ENCODE assay signal across 19 cellular contexts in genomic region chr7:15751191-15751701, GRCh38.
DNase-seq lines count a peak whose midpoint lies in the region; ATAC-seq and TF ChIP-seq lines count a peak whose summit lies in the region.
"Had no signal": no experiment of that assay in that cellular context is flagged by ENCODE, and none has a peak within 500 bp of the region (broad histone marks: within the 10 kb centered on the region; RNA-seq: fewer than 3 reads in every experiment).

No MANE protein-coding gene starts in this region.

- intact Hi-C loops in left lung (cut with DNase I) (no loop called here), transverse colon (cut with DNase I; ENCODE audit: low total_unique reads) (no loop called here)

- no peak for TF ChIP-seq CTCF in chondrocyte (IDR thresholded peaks at IDR 0.05)
- TF ChIP-seq CTCF in left lung (IDR thresholded peaks at IDR 0.05): no peak
- no peak for TF ChIP-seq CTCF in transverse colon (IDR thresholded peaks at IDR 0.05)

- H3K9ac ChIP-seq in Karpas-422 (ENCODE audit: low read length): no peak overlapping the region

- in situ Hi-C loops in transverse colon (cut with MboI; ENCODE audit: low pct_ligation_motif_present in 1 of 4, low pct_unique_long_range_greater_than_20kb in 1 of 4, low sequenced_read_pairs in 3 of 4): no loop called here

- H3K27me3 Mint-ChIP-seq in chondrocyte (ENCODE audit: low read depth): no peaks in the 10 kb centered on the region
- H3K27me3 Mint-ChIP-seq: activated T-helper 17 cell treated with anti-CD3 and anti-CD28 coated beads, Interleukin-2, amount 50 U/mL, for 72 hours; brain; CD4-positive, alpha-beta memory T cell; IgD-negative memory B cell had no signal

- peak; percentile 80 for DNase-seq in HCEC 1CT
- DNase-seq in chondrocyte (ENCODE audit: low spot score): no peak
- no peak for DNase-seq in left lung
- DNase-seq in transverse colon: no peak
- no peak for DNase-seq in NOMO-1 (lab: John Stamatoyannopoulos, UW; ENCODE audit: unreplicated experiment in 2 of 2)
- DNase-seq in Karpas-422: no peak
- DNase-seq: activated CD4-positive, alpha-beta T cell treated with anti-CD3 and anti-CD28 coated beads, Interleukin-2, amount 50 U/mL, for 48 hours; CD4-positive, alpha-beta memory T cell; foreskin melanocyte; immature natural killer cell; NCI-H1105 treated with DMSO at 0.1 percent for 48 hours; occipital lobe; stimulated activated CD4-positive, alpha-beta T cell treated with anti-CD3 and anti-CD28 coated beads, Interleukin-15, amount 100 ng/mL, for 24 hours had no signal

- H3K79me2 ChIP-seq in Karpas-422 (ENCODE audit: low read length): no peaks in the 10 kb centered on the region

- no peak overlapping the region for H3K4me3 Mint-ChIP-seq in chondrocyte (ENCODE audit: unreplicated experiment)
- H3K4me3 Mint-ChIP-seq: activated T-helper 17 cell treated with anti-CD3 and anti-CD28 coated beads, Interleukin-2, amount 50 U/mL, for 72 hours; brain; CD4-positive, alpha-beta memory T cell; IgD-negative memory B cell; immature natural killer cell; mesothelial cell of epicardium had no signal

- no peaks in the 10 kb centered on the region for H3K9me2 ChIP-seq in Karpas-422 (replicated peaks; ENCODE audit: insufficient read depth, low read length)

- peaks cover 2% of the 10 kb centered on the region for H3K9me3 Mint-ChIP-seq in chondrocyte (ENCODE audit: low read depth)
- H3K9me3 Mint-ChIP-seq: activated T-helper 17 cell treated with anti-CD3 and anti-CD28 coated beads, Interleukin-2, amount 50 U/mL, for 72 hours had no signal

- H3K4me1 ChIP-seq in left lung (no peaks in the 10 kb centered on the region), transverse colon (no peaks in the 10 kb centered on the region), Karpas-422 (ENCODE audit: low read length) (no peaks in the 10 kb centered on the region)
- H3K4me1 ChIP-seq: SJSA1 had no signal

- TF ChIP-seq EP300 in transverse colon (IDR thresholded peaks at IDR 0.05; ENCODE audit: low read depth): no peak

- H3K27ac Mint-ChIP-seq in chondrocyte (ENCODE audit: unreplicated experiment): peak overlapping the region; percentile 88
- H3K27ac Mint-ChIP-seq: activated T-helper 17 cell treated with anti-CD3 and anti-CD28 coated beads, Interleukin-2, amount 50 U/mL, for 72 hours; brain; CD4-positive, alpha-beta memory T cell; IgD-negative memory B cell; immature natural killer cell; mesothelial cell of epicardium had no signal

- H3K27me3 ChIP-seq in left lung: no peaks in the 10 kb centered on the region
- no peaks in the 10 kb centered on the region for H3K27me3 ChIP-seq in transverse colon
- no peaks in the 10 kb centered on the region for H3K27me3 ChIP-seq in Karpas-422 (ENCODE audit: low read length)
- H3K27me3 ChIP-seq: SJSA1 had no signal

- H3K27ac ChIP-seq in left lung: no peak overlapping the region
- peak overlapping the region in 3 of 4 donors; percentile 16 to 51 (median 26) for H3K27ac ChIP-seq in transverse colon
- no peak overlapping the region for H3K27ac ChIP-seq in Karpas-422 (ENCODE audit: low read length)
- H3K27ac ChIP-seq: SJSA1 had no signal

- no peak for TF ChIP-seq POLR2A in transverse colon (IDR thresholded peaks at IDR 0.05)

- WGBS in transverse colon (ENCODE audit: low coverage in 1 of 2), 2 donors: 50 to 70% methylated on average over 1 to 4 of the region's 4 CpGs

- H2AFZ ChIP-seq in Karpas-422 (ENCODE audit: low read length): no peak overlapping the region

- H3K4me2 ChIP-seq in Karpas-422 (ENCODE audit: low read depth, low read length, poor library complexity, severe bottlenecking): no peak overlapping the region

- H3K4me1 Mint-ChIP-seq in chondrocyte (ENCODE audit: low read depth): peaks cover 65% of the 10 kb centered on the region
- H3K4me1 Mint-ChIP-seq: activated T-helper 17 cell treated with anti-CD3 and anti-CD28 coated beads, Interleukin-2, amount 50 U/mL, for 72 hours; brain; CD4-positive, alpha-beta memory T cell; IgD-negative memory B cell; immature natural killer cell had no signal

- peak; percentile 12 for ATAC-seq in left lung
- ATAC-seq in HG02938 (IDR thresholded peaks at IDR 0.05; ENCODE audit: unreplicated experiment): no peak

- H3K36me3 Mint-ChIP-seq in chondrocyte (ENCODE audit: low read depth): no peaks in the 10 kb centered on the region
- H3K36me3 Mint-ChIP-seq: brain; CD4-positive, alpha-beta memory T cell; IgD-negative memory B cell; immature natural killer cell; mesothelial cell of epicardium had no signal

- H3K4me3 ChIP-seq in left lung: no peak overlapping the region
- H3K4me3 ChIP-seq in transverse colon: no peak overlapping the region
- H3K4me3 ChIP-seq in Karpas-422 (ENCODE audit: low read length): no peak overlapping the region
- H3K4me3 ChIP-seq: SJSA1 had no signal

- H3K9me3 ChIP-seq in left lung (no peaks in the 10 kb centered on the region), transverse colon (no peaks in the 10 kb centered on the region), Karpas-422 (ENCODE audit: low read length) (peaks cover 9% of the 10 kb centered on the region)
- H3K9me3 ChIP-seq: SJSA1 had no signal

- no peaks in the 10 kb centered on the region for H3K36me3 ChIP-seq in left lung
- H3K36me3 ChIP-seq in transverse colon: no peaks in the 10 kb centered on the region
- no peaks in the 10 kb centered on the region for H3K36me3 ChIP-seq in Karpas-422 (ENCODE audit: insufficient read depth, low read length)
- H3K36me3 ChIP-seq: SJSA1 had no signal

- no peaks in the 10 kb centered on the region for H4K20me1 ChIP-seq in Karpas-422 (ENCODE audit: insufficient read depth, low read depth, low read length)

Comparison
In these comparisons a context has a peak if more than half of its experiments do, and no peak if none do; other contexts are left out.
1. H3K27ac ChIP-seq: peak in transverse colon (3 of 4); none in left lung (0 of 2) and Karpas-422 (single experiment).